7 cellular contexts compared by ENCODE assay signal in genomic region chr2:7657526-7657925, GRCh38.
DNase-seq lines count a peak whose midpoint lies in the region; TF ChIP-seq lines count a peak whose summit lies in the region.
"Not testable (repeated sequence)": the region's sequence is repeated elsewhere in the genome, so short reads cannot be mapped to it uniquely, and the experiment has no call there.

No MANE protein-coding gene starts in this region.

- not testable (repeated sequence) for H3K79me2 ChIP-seq in mammary epithelial cell (ENCODE audit: insufficient read depth, low read length); trophoblast cell (ENCODE audit: control insufficient read depth, insufficient read depth, low read length, poor library complexity)

- not testable (repeated sequence) for H4K91ac ChIP-seq in trophoblast cell (ENCODE audit: low read depth, low read length)

- dilution Hi-C loops in mammary epithelial cell (cut with HindIII; ENCODE audit: low sequenced_read_pairs) = not testable (repeated sequence)

- not testable (repeated sequence) for H3K18ac ChIP-seq in trophoblast cell (ENCODE audit: low read length)

- not testable (repeated sequence) for H3K14ac ChIP-seq in trophoblast cell (ENCODE audit: low read length)

- not testable (repeated sequence) for H3K79me1 ChIP-seq in trophoblast cell (ENCODE audit: low read length)

- H3K27ac ChIP-seq in CD4-positive, alpha-beta memory T cell (ENCODE audit: low read depth, low read length); mammary epithelial cell (ENCODE audit: insufficient read depth, low read depth, low read length); trophoblast cell (ENCODE audit: low read depth, low read length): not testable (repeated sequence)

- H3K27ac Mint-ChIP-seq in CD4-positive, alpha-beta memory T cell = peak overlapping the region in 5 of 7 donors; percentile 10 to 71 (median 36)
- peak overlapping the region; percentile 48 for H3K27ac Mint-ChIP-seq in activated CD4-positive, alpha-beta T cell treated with anti-CD3 and anti-CD28 coated beads, Interleukin-2, amount 10 ng/mL, durations not matched to agents 7 days and 5 days

- POLR2A ChIA-PET in CD4-positive, alpha-beta memory T cell (lab: Charles Lee; ENCODE audit: partially characterized antibody) = interaction anchor here (1.0 to 1.4 kb wide), 2 partner anchors 10 to 14 kb away, joined by 3 read pairs; no protein-coding TSS in a partner anchor
- POLR2A ChIA-PET in activated CD4-positive, alpha-beta T cell treated with anti-CD3 and anti-CD28 coated beads, Interleukin-2, amount 10 ng/mL, durations not matched to agents 7 days and 5 days (lab: Charles Lee) = not testable (repeated sequence)

- H2AK5ac ChIP-seq in trophoblast cell (ENCODE audit: low read length) = not testable (repeated sequence)

- not testable (repeated sequence) for H3K27me3 ChIP-seq in CD4-positive, alpha-beta memory T cell (ENCODE audit: insufficient read depth, low read length); mammary epithelial cell (ENCODE audit: insufficient read depth, low read length); trophoblast cell (ENCODE audit: insufficient read depth, low read length)

- not testable (repeated sequence) for DNase-seq in CD4-positive, alpha-beta memory T cell; activated CD4-positive, alpha-beta T cell treated with anti-CD3 and anti-CD28 coated beads, Interleukin-2, amount 10 ng/mL, durations not matched to agents 7 days and 5 days; mammary epithelial cell
- DNase-seq in G401 (ENCODE audit: low spot score) (peak; percentile 37), NCI-H226 (peak; percentile 17), epithelial cell of esophagus (ENCODE audit: low read depth) (peak; percentile 69), trophoblast cell (peak; percentile 34 to 74)

- not testable (repeated sequence) for H3K4me1 ChIP-seq in CD4-positive, alpha-beta memory T cell (ENCODE audit: insufficient read depth, low read length); mammary epithelial cell (ENCODE audit: insufficient read depth, low read length); trophoblast cell (ENCODE audit: control insufficient read depth in 1 of 2, insufficient read depth in 2 of 2, low read length in 2 of 2)

- not testable (repeated sequence) for H4K8ac ChIP-seq in trophoblast cell (ENCODE audit: low read depth, low read length)

- H3K9ac ChIP-seq in mammary epithelial cell (ENCODE audit: insufficient read depth, low read length); trophoblast cell (ENCODE audit: low read length): not testable (repeated sequence)

- H4K20me1 ChIP-seq in mammary epithelial cell (ENCODE audit: insufficient read depth, low read length) = not testable (repeated sequence)

- not testable (repeated sequence) for H3K4ac ChIP-seq in trophoblast cell (ENCODE audit: low read depth, low read length)

- not testable (repeated sequence) for H4K12ac ChIP-seq in trophoblast cell (ENCODE audit: low read depth, low read length)

- not testable (repeated sequence) for H2BK5ac ChIP-seq in trophoblast cell (ENCODE audit: low read depth, low read length, poor library complexity)

- not testable (repeated sequence) for H3K9me3 ChIP-seq in CD4-positive, alpha-beta memory T cell (ENCODE audit: control insufficient read depth in 1 of 2, low read length in 2 of 2); mammary epithelial cell (replicated peaks; ENCODE audit: insufficient read depth, low read length); trophoblast cell (ENCODE audit: insufficient read depth, low read depth, low read length)

- CTCF ChIA-PET in CD4-positive, alpha-beta memory T cell (lab: Charles Lee; ENCODE audit: partially characterized antibody) = interaction anchor here (0.8 to 1.0 kb wide), 2 partner anchors 11 to 14 kb away, joined by 3 to 5 read pairs; no protein-coding TSS in a partner anchor
- CTCF ChIA-PET in activated CD4-positive, alpha-beta T cell treated with anti-CD3 and anti-CD28 coated beads, Interleukin-2, amount 10 ng/mL, durations not matched to agents 7 days and 5 days (lab: Charles Lee) = interaction anchor here (0.7 to 1.6 kb wide), 3 partner anchors 9 to 88 kb away, joined by 3 to 6 read pairs (median 3); no protein-coding TSS in a partner anchor
- CTCF ChIA-PET in mammary epithelial cell (lab: Charles Lee; ENCODE audit: low non-redundant PET) = not testable (repeated sequence)

- not testable (repeated sequence) for H2BK120ac ChIP-seq in trophoblast cell (ENCODE audit: insufficient read depth, low read length, poor library complexity)

- H3K36me3 Mint-ChIP-seq in CD4-positive, alpha-beta memory T cell; activated CD4-positive, alpha-beta T cell treated with anti-CD3 and anti-CD28 coated beads, Interleukin-2, amount 10 ng/mL, durations not matched to agents 7 days and 5 days (ENCODE audit: low read depth): not testable (repeated sequence)

- not testable (repeated sequence) for TF ChIP-seq CTCF in mammary epithelial cell (conservative IDR thresholded peaks at IDR 0.05 in 1 of 2, IDR thresholded peaks at IDR 0.05 in 1 of 2; ENCODE audit: extremely low read depth in 1 of 2, insufficient read depth in 1 of 2, low read depth in 1 of 2, low read length in 2 of 2); epithelial cell of esophagus (IDR thresholded peaks at IDR 0.05; ENCODE audit: insufficient read depth, low read depth, low read length, missing control alignments)

- peak overlapping the region in 7 of 8 donors; percentile 19 to 81 (median 69) for H3K4me3 Mint-ChIP-seq in CD4-positive, alpha-beta memory T cell
- not testable (repeated sequence) for H3K4me3 Mint-ChIP-seq in activated CD4-positive, alpha-beta T cell treated with anti-CD3 and anti-CD28 coated beads, Interleukin-2, amount 10 ng/mL, durations not matched to agents 7 days and 5 days

- not testable (repeated sequence) for H2BK12ac ChIP-seq in trophoblast cell (ENCODE audit: low read length)

- not testable (repeated sequence) for H3K4me2 ChIP-seq in mammary epithelial cell (ENCODE audit: insufficient read depth, low read depth, low read length); trophoblast cell (ENCODE audit: low read length)

- H3K27me3 Mint-ChIP-seq in CD4-positive, alpha-beta memory T cell; activated CD4-positive, alpha-beta T cell treated with anti-CD3 and anti-CD28 coated beads, Interleukin-2, amount 10 ng/mL, durations not matched to agents 7 days and 5 days: not testable (repeated sequence)

- in situ Hi-C loops in G401 (cut with HindIII; ENCODE audit: low sequenced_read_pairs); mammary epithelial cell (cut with MboI; ENCODE audit: low sequenced_read_pairs in 2 of 2): not testable (repeated sequence)

- not testable (repeated sequence) for H3K23ac ChIP-seq in trophoblast cell (ENCODE audit: low read length)

- H3K4me1 Mint-ChIP-seq in CD4-positive, alpha-beta memory T cell = peaks cover 6 to 28% (median 8%) of the 10 kb centered on the region in 4 donors
- not testable (repeated sequence) for H3K4me1 Mint-ChIP-seq in activated CD4-positive, alpha-beta T cell treated with anti-CD3 and anti-CD28 coated beads, Interleukin-2, amount 10 ng/mL, durations not matched to agents 7 days and 5 days

- not testable (repeated sequence) for H3K36me3 ChIP-seq in CD4-positive, alpha-beta memory T cell (ENCODE audit: insufficient read depth, low read length); mammary epithelial cell (ENCODE audit: insufficient read depth, low read length); trophoblast cell (ENCODE audit: control insufficient read depth in 1 of 2, insufficient read depth in 2 of 2, low read length in 2 of 2)

- WGBS in mammary epithelial cell (ENCODE audit: low coverage, missing lambda C conversion rate) = 92% methylated on average over 2 of the region's 2 CpGs
- no CpG with 5 or more reads among the region's 2 CpGs for WGBS in trophoblast cell (ENCODE audit: extremely low coverage, insufficient coverage, insufficient read length)

- H3K4me3 ChIP-seq in CD4-positive, alpha-beta memory T cell (ENCODE audit: low read length in 2 of 2); mammary epithelial cell (replicated peaks in 1 of 3; ENCODE audit: insufficient read depth in 1 of 3, low read depth in 2 of 3, low read length in 3 of 3); epithelial cell of esophagus (ENCODE audit: low read length); trophoblast cell (ENCODE audit: low read depth, low read length): not testable (repeated sequence)

- H2AFZ ChIP-seq in mammary epithelial cell (ENCODE audit: low read depth, low read length) = peak overlapping the region; percentile 52
- not testable (repeated sequence) for H2AFZ ChIP-seq in trophoblast cell (ENCODE audit: insufficient read depth, low read length, poor library complexity)

- intact Hi-C loops in CD4-positive, alpha-beta memory T cell (cut with micrococcal nuclease); mammary epithelial cell (cut with micrococcal nuclease): not testable (repeated sequence)

- H3K9me3 Mint-ChIP-seq in CD4-positive, alpha-beta memory T cell = peaks cover 3 to 24% (median 9%) of the 10 kb centered on the region in 8 donors
- H3K9me3 Mint-ChIP-seq in activated CD4-positive, alpha-beta T cell treated with anti-CD3 and anti-CD28 coated beads, Interleukin-2, amount 10 ng/mL, durations not matched to agents 7 days and 5 days = peaks cover 47% of the 10 kb centered on the region

- BruUV-seq in mammary epithelial cell (replicated peaks; lab: Mats Ljungman, UMichigan) = not testable (repeated sequence)
